Comparison of ENCODE assay signal across 3 cellular contexts in the genomic region with DNA sequence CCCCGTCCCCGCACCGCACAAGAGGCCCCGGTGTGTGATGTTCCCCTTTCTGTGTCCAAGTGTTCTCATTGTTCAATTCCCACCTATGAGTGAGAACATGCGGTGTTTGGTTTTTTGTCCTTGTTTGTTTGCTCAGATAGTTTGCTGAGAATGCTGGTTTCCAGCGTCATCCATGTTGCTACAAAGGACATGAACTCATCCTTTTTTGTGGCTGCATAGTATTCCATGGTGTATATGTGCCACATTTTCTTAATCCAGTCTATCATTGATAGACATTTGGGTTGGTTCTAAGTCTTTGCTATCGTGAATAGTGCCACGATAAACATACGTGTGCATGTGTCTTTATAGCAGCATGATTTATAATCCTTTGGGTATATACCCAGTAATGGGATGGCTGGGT. TPM values are rescaled to one million over a fixed set of nuclear protein-coding genes. Genes with fewer than 3 reads are reported as not detected.
"Had no signal": no experiment of that assay in that cellular context is flagged by ENCODE, and none has a peak within 500 bp of the region (broad histone marks: within the 10 kb centered on the region; RNA-seq: fewer than 3 reads in every experiment).

No MANE protein-coding gene starts in this region.

RNA-seq across cellular contexts. Expression of gene TMC7, which starts 8.0 kb away (rescaled TPM):
- total RNA-seq: mononuclear cell had no signal
- polyA plus RNA-seq: immature natural killer cell; naive thymus-derived CD4-positive, alpha-beta T cell had no signal
